Comparison of ENCODE assay signal across 22 cellular contexts in the genomic region with DNA sequence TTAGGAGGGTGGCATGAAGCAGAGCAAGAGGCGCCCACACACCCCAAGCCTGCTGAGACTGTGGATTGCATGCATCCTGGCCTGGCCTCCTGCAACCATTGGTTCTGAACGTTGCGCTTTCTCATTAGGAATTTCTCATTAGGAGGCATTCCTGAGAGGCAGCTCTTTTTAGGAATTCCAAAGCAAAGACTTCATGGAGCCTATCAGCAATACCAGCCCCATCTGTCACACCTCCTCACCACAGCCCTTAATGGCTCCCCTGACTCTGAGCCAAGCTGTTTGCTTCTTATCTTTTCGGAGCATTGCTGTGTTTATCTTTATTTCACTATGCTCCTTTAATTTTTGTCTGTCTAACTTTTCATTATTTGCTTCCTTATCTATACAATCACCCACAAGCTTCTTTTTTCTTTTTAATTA.
A peak's percentile ranks its signal among the peaks of the same experiment; 100 is the strongest.
DNase-seq lines count a peak whose midpoint lies in the region; ATAC-seq, FAIRE-seq and TF ChIP-seq lines count a peak whose summit lies in the region.
"Had no signal": no experiment of that assay in that cellular context is flagged by ENCODE, and none has a peak within 500 bp of the region (broad histone marks: within the 10 kb centered on the region; RNA-seq: fewer than 3 reads in every experiment).

No MANE protein-coding gene starts in this region.

- H2AFZ ChIP-seq in H1 (ENCODE audit: low read length) (0 out of 2 replicates have a peak overlapping the region, but pooled peaks have one; percentile 66), neural progenitor cell (replicated peaks) (peak overlapping the region; percentile 66)

- TF ChIP-seq CTCF in H1 (IDR thresholded peaks at IDR 0.05; ENCODE audit: control extremely low read depth in 1 of 3, insufficient read depth in 1 of 3, low read depth in 1 of 3, low read length in 3 of 3), result no peak
- TF ChIP-seq CTCF in neural progenitor cell (IDR thresholded peaks at IDR 0.05), result no peak

- H4K5ac ChIP-seq in H1 (ENCODE audit: insufficient read length, low read depth, low read length), result no peak overlapping the region

- no peaks in the 10 kb centered on the region for H3F3A ChIP-seq in neural progenitor cell (ENCODE audit: low read depth)

- H3K79me2 ChIP-seq in H1 (ENCODE audit: control insufficient read depth in 1 of 2, insufficient read depth in 2 of 2, low read length in 2 of 2) (no peaks in the 10 kb centered on the region), neural progenitor cell (ENCODE audit: low read depth) (no peaks in the 10 kb centered on the region)

- no peak overlapping the region for H2AK5ac ChIP-seq in H1 (ENCODE audit: low read depth, low read length)

- WGBS in H1 (ENCODE audit: extremely low coverage in 1 of 2, insufficient coverage in 1 of 2, insufficient read length in 1 of 2, insufficient replicate concordance in 2 of 2, low coverage in 1 of 2, low lambda C conversion rate in 2 of 2, missing lambda C conversion rate in 1 of 2), 2 experiments, result 74% methylated on average over 4 of the region's 4 CpGs; no CpG with 5 or more reads in 1 of the 2 experiments

- H3K9me3 ChIP-seq in HAP-1, result no peaks in the 10 kb centered on the region
- no peaks in the 10 kb centered on the region for H3K9me3 ChIP-seq in NT2/D1 (ENCODE audit: insufficient read depth, low read length)
- no peaks in the 10 kb centered on the region for H3K9me3 ChIP-seq in H1 (ENCODE audit: insufficient read depth in 2 of 2, low read depth in 1 of 2, low read length in 1 of 2)
- no peaks in the 10 kb centered on the region for H3K9me3 ChIP-seq in neural progenitor cell (ENCODE audit: low read depth)
- H3K9me3 ChIP-seq: neutrophil, spleen had no signal

- no peak overlapping the region for H3K56ac ChIP-seq in H1 (replicated peaks; ENCODE audit: insufficient read length, low read depth, low read length)

- H3K23me2 ChIP-seq in H1 (ENCODE audit: low read depth, low read length), result no peaks in the 10 kb centered on the region

- H3K27me3 Mint-ChIP-seq in neural progenitor cell (ENCODE audit: insufficient read depth, low read depth), result no peaks in the 10 kb centered on the region
- H3K27me3 Mint-ChIP-seq: activated T-cell treated with anti-CD3 and anti-CD28 coated beads, Interleukin-2, amount 50 U/mL, for 24 hours had no signal

- POLR2A ChIA-PET in H1 (lab: Charles Lee; ENCODE audit: partially characterized antibody), result no interaction called here

- TF ChIP-seq EP300 in H1 (IDR thresholded peaks at IDR 0.05; ENCODE audit: borderline replicate concordance in 1 of 2, low read depth in 2 of 2, low read length in 2 of 2), result no peak

- no peak overlapping the region for H3K27ac Mint-ChIP-seq in neural progenitor cell
- H3K27ac Mint-ChIP-seq: activated T-cell treated with anti-CD3 and anti-CD28 coated beads, Interleukin-2, amount 50 U/mL, for 24 hours had no signal

- no peak overlapping the region for H3K23ac ChIP-seq in H1 (ENCODE audit: insufficient read length)

- H3K4ac ChIP-seq in H1 (replicated peaks; ENCODE audit: insufficient read length, low read depth, low read length), result no peak overlapping the region

- no peak for FAIRE-seq in H1 (lab: Jason Lieb, UNC)
- FAIRE-seq: GM12892 had no signal

- H3K4me1 ChIP-seq in HAP-1 (peaks cover 33% of the 10 kb centered on the region), NT2/D1 (ENCODE audit: insufficient read depth, insufficient read length) (no peaks in the 10 kb centered on the region), H1 (replicated peaks in 1 of 4; ENCODE audit: control insufficient read depth in 3 of 4, insufficient read depth in 4 of 4, low read length in 3 of 4) (peaks cover 1 to 10% (median 4%) of the 10 kb centered on the region in 4 experiments; a peak in 4 of 7 replicates), neural progenitor cell (peaks cover 9% of the 10 kb centered on the region)
- H3K4me1 ChIP-seq: spleen had no signal

- no peak overlapping the region for H2BK20ac ChIP-seq in H1 (ENCODE audit: low read length)

- H3K36me3 ChIP-seq in HAP-1 (replicated peaks) (no peaks in the 10 kb centered on the region), NT2/D1 (ENCODE audit: insufficient read depth, insufficient read length, low read length) (no peaks in the 10 kb centered on the region), H1 (ENCODE audit: control insufficient read depth in 2 of 4, insufficient read depth in 4 of 4, low read length in 3 of 4) (no peaks in the 10 kb centered on the region), neural progenitor cell (no peaks in the 10 kb centered on the region)
- H3K36me3 ChIP-seq: neutrophil, spleen had no signal

- no peak overlapping the region for H2BK12ac ChIP-seq in H1 (ENCODE audit: low read depth, low read length)

- no peak overlapping the region for H3K4me3 Mint-ChIP-seq in neural progenitor cell
- H3K4me3 Mint-ChIP-seq: activated T-cell treated with anti-CD3 and anti-CD28 coated beads, Interleukin-2, amount 50 U/mL, for 24 hours had no signal

- no peak for ATAC-seq in GM21576 (IDR thresholded peaks at IDR 0.05; ENCODE audit: unreplicated experiment)
- ATAC-seq: left ventricle myocardium superior; stimulated activated naive CD8-positive, alpha-beta T cell treated with anti-CD3 and anti-CD28 coated beads, Interleukin-15, Interleukin-2, amounts not matched to agents 100 U/mL and 50 U/mL, for 24 hours had no signal

- in situ Hi-C loops in HAP-1 (cut with MboI; ENCODE audit: low sequenced_read_pairs), result no loop called here

- no peak for TF ChIP-seq POLR2A in H1 (IDR thresholded peaks at IDR 0.05; ENCODE audit: control extremely low read depth in 1 of 2, low read depth in 2 of 2, low read length in 2 of 2)

- H3K18ac ChIP-seq in H1 (ENCODE audit: extremely low read depth, low read length), result no peak overlapping the region

- no peak for TF ChIP-seq RAD21 in H1 (IDR thresholded peaks at IDR 0.05 in 1 of 2, conservative IDR thresholded peaks at IDR 0.05 in 1 of 2; ENCODE audit: low read depth in 2 of 2, low read length in 2 of 2)

- no peaks in the 10 kb centered on the region for H3K79me1 ChIP-seq in H1 (ENCODE audit: low read depth, low read length)

- H3K4me1 Mint-ChIP-seq in neural progenitor cell, result peaks cover 16% of the 10 kb centered on the region

- CTCF ChIA-PET in H1 (lab: Charles Lee; ENCODE audit: partially characterized antibody), result interaction anchor here (1.5 kb wide), 1 partner anchor 25 kb away, joined by 5 read pairs; no protein-coding TSS in a partner anchor

- DNase-seq in HAP-1 (ENCODE audit: low spot score in 2 of 2) (peak; percentile 25 to 27), NT2/D1 (ENCODE audit: low read depth, low spot score) (peak; percentile 32), H1 (ENCODE audit: low read depth in 1 of 2, low spot score in 2 of 2) (peak in 1 of 2 experiments; percentile 19), neural progenitor cell (ENCODE audit: low spot score) (peak; percentile 54), NOMO-1 treated with dmso at 0.1 percent for 144 hours (lab: John Stamatoyannopoulos, UW; ENCODE audit: unreplicated experiment) (no peak), AG08395 (ENCODE audit: low spot score) (no peak)
- DNase-seq: activated CD4-positive, alpha-beta T cell treated with anti-CD3 and anti-CD28 coated beads for 1 hour; activated T-cell treated with anti-CD3 and anti-CD28 coated beads, Interleukin-2, amount 50 U/mL, for 24 hours; DMS79 treated with DMSO at 0.1 percent for 48 hours; GOT3; left ventricle myocardium superior; NCI-H1105; NCI-H2081 treated with DMSO at 0.1 percent for 48 hours; NCI-H510A; spleen; stimulated activated CD4-positive, alpha-beta T cell treated with anti-CD3 and anti-CD28 coated beads, Interleukin-4, amount 100 ng/mL, for 1 hour; stimulated activated naive CD8-positive, alpha-beta T cell treated with anti-CD3 and anti-CD28 coated beads, Interleukin-15, Interleukin-2, amounts not matched to agents 100 U/mL and 50 U/mL, for 24 hours; T1000 had no signal

- H4K8ac ChIP-seq in H1 (ENCODE audit: extremely low read depth, insufficient read depth, low read length), result no peak overlapping the region

- no peaks in the 10 kb centered on the region for H3K36me3 Mint-ChIP-seq in neural progenitor cell

- H3K4me2 ChIP-seq in H1 (ENCODE audit: insufficient read depth in 1 of 2, low read depth in 2 of 2, low read length in 2 of 2) (no peak overlapping the region), neural progenitor cell (no peak overlapping the region)

- H2BK15ac ChIP-seq in H1 (ENCODE audit: low read length), result no peak overlapping the region

- H3K4me3 ChIP-seq in HAP-1 (no peak overlapping the region), NT2/D1 (ENCODE audit: insufficient read length, low read depth) (no peak overlapping the region), H1 (ENCODE audit: extremely low read depth in 1 of 4, insufficient read depth in 2 of 4, low read depth in 3 of 4, low read length in 4 of 4) (no peak overlapping the region), neural progenitor cell (no peak overlapping the region)
- H3K4me3 ChIP-seq: spleen had no signal

- no peak overlapping the region for H3K9ac ChIP-seq in NT2/D1 (ENCODE audit: insufficient read length, low read depth)
- no peak overlapping the region for H3K9ac ChIP-seq in H1 (replicated peaks in 1 of 4; ENCODE audit: extremely low read depth in 1 of 4, low read depth in 3 of 4, low read length in 3 of 4)
- H3K9ac ChIP-seq in neural progenitor cell, result no peak overlapping the region

- H2BK5ac ChIP-seq in H1 (ENCODE audit: low read depth, low read length), result no peak overlapping the region

- H4K20me1 ChIP-seq in H1 (replicated peaks in 1 of 2; ENCODE audit: control insufficient read depth in 1 of 2, insufficient read depth in 2 of 2, low read length in 2 of 2) (no peaks in the 10 kb centered on the region), neural progenitor cell (ENCODE audit: low read depth) (no peaks in the 10 kb centered on the region)

- H2BK120ac ChIP-seq in H1 (replicated peaks; ENCODE audit: low read depth, low read length), result no peak overlapping the region

- H3K9me3 Mint-ChIP-seq in neural progenitor cell, result no peaks in the 10 kb centered on the region
- H3K9me3 Mint-ChIP-seq: activated T-cell treated with anti-CD3 and anti-CD28 coated beads, Interleukin-2, amount 50 U/mL, for 24 hours had no signal

- H3K27ac ChIP-seq in H1 (ENCODE audit: low read depth, low read length), result no peak overlapping the region
- H3K27ac ChIP-seq in neural progenitor cell, result no peak overlapping the region
- H3K27ac ChIP-seq: HL-60, neutrophil, spleen had no signal

- H3K27me3 ChIP-seq in HAP-1 (ENCODE audit: low read depth), result no peaks in the 10 kb centered on the region
- H3K27me3 ChIP-seq in NT2/D1 (ENCODE audit: insufficient read depth, insufficient read length), result no peaks in the 10 kb centered on the region
- no peaks in the 10 kb centered on the region for H3K27me3 ChIP-seq in H1 (replicated peaks in 1 of 4; ENCODE audit: control insufficient read depth in 3 of 4, extremely low read depth in 1 of 4, insufficient read depth in 3 of 4, low read length in 3 of 4)
- H3K27me3 ChIP-seq in neural progenitor cell, result no peaks in the 10 kb centered on the region
- H3K27me3 ChIP-seq: neutrophil had no signal

- H4K91ac ChIP-seq in H1 (replicated peaks; ENCODE audit: insufficient read length, low read length), result no peak overlapping the region

- no peak overlapping the region for H3K14ac ChIP-seq in H1 (ENCODE audit: insufficient read length)

TF ChIP-seq in H1, 55 proteins besides CTCF, POLR2A, EP300 and RAD21 (continues in another document):
- TF ChIP-seq RXRA (IDR thresholded peaks at IDR 0.05; ENCODE audit: insufficient read depth, low read depth, low read length) (no peak), EGR1 (IDR thresholded peaks at IDR 0.05; ENCODE audit: borderline replicate concordance, low read depth, low read length) (no peak), JUND (IDR thresholded peaks at IDR 0.05; ENCODE audit: low read length) (no peak)

Comparison
In these comparisons a context has a peak if more than half of its experiments do, and no peak if none do; other contexts are left out.
1. DNase-seq: peak in HAP-1 (2 of 2), NT2/D1 (single experiment) and neural progenitor cell (single experiment); none in NOMO-1 treated with dmso at 0.1 percent for 144 hours (single experiment) and AG08395 (single experiment).